In the genomic region with DNA sequence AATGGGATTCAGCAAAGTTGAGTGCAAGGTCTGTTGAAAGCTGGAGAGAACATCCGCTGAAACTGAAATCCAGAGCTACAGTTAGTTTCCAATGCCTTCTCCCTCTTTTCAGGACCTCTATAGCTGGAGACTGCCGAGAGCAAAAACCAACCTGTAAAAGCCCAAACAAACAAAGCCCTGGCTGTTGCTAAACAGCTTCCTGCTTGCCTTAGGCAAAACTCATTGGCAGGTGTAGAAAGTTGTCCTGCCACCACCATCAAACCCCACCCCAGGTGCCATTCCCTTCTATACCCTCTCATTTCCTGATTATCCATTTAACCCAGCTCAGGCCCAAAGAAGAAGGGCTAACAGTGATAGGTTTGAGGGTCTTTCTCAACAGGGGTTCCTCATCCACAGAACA, we compare ENCODE assay signal across 24 cellular contexts.
"Had no signal": no experiment of that assay in that cellular context is flagged by ENCODE, and none has a peak within 500 bp of the region (broad histone marks: within the 10 kb centered on the region; RNA-seq: fewer than 3 reads in every experiment).

No MANE protein-coding gene starts in this region.

- H3K9me3 Mint-ChIP-seq: activated B cell treated with CpG ODN at 0.5 μM for 24 hours; activated T-cell treated with anti-CD3 and anti-CD28 coated beads, Interleukin-2, amount 50 U/mL, for 4 hours had no signal

- DNase-seq: activated B cell treated with CpG ODN at 0.5 μM for 24 hours; activated CD4-positive, alpha-beta T cell treated with anti-CD3 and anti-CD28 coated beads for 36 hours; activated CD4-positive, alpha-beta T cell treated with anti-CD3 and anti-CD28 coated beads, Interleukin-2, amount 50 U/mL, for 4 hours; activated CD8-positive, alpha-beta memory T cell treated with anti-CD3 and anti-CD28 coated beads for 24 hours; activated CD8-positive, alpha-beta memory T cell treated with anti-CD3 and anti-CD28 coated beads, Interleukin-2, amount 50 U/mL, for 4 hours; activated naive CD4-positive, alpha-beta T cell treated with Interleukin-2 at 50 U/mL for 16 hours; activated naive CD8-positive, alpha-beta T cell treated with anti-CD3 and anti-CD28 coated beads for 36 hours; activated T-cell treated with anti-CD3 and anti-CD28 coated beads, Interleukin-2, amount 50 U/mL, for 4 hours; amniotic stem cell; effector CD8-positive, alpha-beta T cell; foreskin keratinocyte; left ventricle myocardium inferior; ovary; psoas muscle; stimulated activated CD4-positive, alpha-beta T cell treated with anti-CD3 and anti-CD28 coated beads, Interleukin-12 subunit alpha, Interleukin-12 subunit beta, amount 100 ng/mL, for 4 hours; stimulated activated CD4-positive, alpha-beta T cell treated with anti-CD3 and anti-CD28 coated beads, Interleukin-4, amount 100 ng/mL, for 4 hours; stimulated activated naive CD8-positive, alpha-beta T cell treated with anti-CD3 and anti-CD28 coated beads, Interleukin-15, amount 100 ng/mL, for 72 hours; T1000 had no signal

- H3K9me3 ChIP-seq: left ventricle myocardium inferior, neutrophil, ovary, psoas muscle, right atrium auricular region, tibial nerve had no signal

- H3K4me1 ChIP-seq: foreskin keratinocyte, left ventricle myocardium inferior, psoas muscle, right atrium auricular region, tibial nerve had no signal

- H3K36me3 ChIP-seq: ovary had no signal

- H3K27ac Mint-ChIP-seq: activated B cell treated with CpG ODN at 0.5 μM for 24 hours; activated CD4-positive, alpha-beta T cell treated with anti-CD3 and anti-CD28 coated beads for 36 hours; activated naive CD8-positive, alpha-beta T cell treated with anti-CD3 and anti-CD28 coated beads for 36 hours; nephron; stimulated activated naive CD8-positive, alpha-beta T cell treated with anti-CD3 and anti-CD28 coated beads, Interleukin-15, amount 100 ng/mL, for 72 hours; T-helper 1 cell treated with Interleukin-12 subunit alpha and Interleukin-12 subunit beta and Interleukin-4 antibody, amounts not matched to agents 30 μg/mL and 1 μg/mL, for 36 hours had no signal

- H3K4me3 Mint-ChIP-seq: activated B cell treated with CpG ODN at 0.5 μM for 24 hours; activated CD4-positive, alpha-beta T cell treated with anti-CD3 and anti-CD28 coated beads for 36 hours; activated naive CD8-positive, alpha-beta T cell treated with anti-CD3 and anti-CD28 coated beads for 36 hours; activated T-cell treated with anti-CD3 and anti-CD28 coated beads, Interleukin-2, amount 50 U/mL, for 4 hours; nephron; stimulated activated naive CD8-positive, alpha-beta T cell treated with anti-CD3 and anti-CD28 coated beads, Interleukin-15, amount 100 ng/mL, for 72 hours; T-helper 1 cell treated with Interleukin-12 subunit alpha and Interleukin-12 subunit beta and Interleukin-4 antibody, amounts not matched to agents 30 μg/mL and 1 μg/mL, for 36 hours had no signal

- H3K27me3 ChIP-seq: cardiac muscle cell, foreskin keratinocyte, neutrophil, ovary, right atrium auricular region, tibial nerve had no signal

- H3K27ac ChIP-seq: cardiac muscle cell, foreskin keratinocyte, left ventricle myocardium inferior, neutrophil, ovary, psoas muscle, right atrium auricular region, tibial nerve had no signal

- ATAC-seq: activated CD4-positive, alpha-beta T cell treated with anti-CD3 and anti-CD28 coated beads for 36 hours; activated T-cell treated with anti-CD3 and anti-CD28 coated beads, Interleukin-2, amount 50 U/mL, for 4 hours; foreskin keratinocyte; psoas muscle; stimulated activated naive CD8-positive, alpha-beta T cell treated with anti-CD3 and anti-CD28 coated beads, Interleukin-15, amount 100 ng/mL, for 72 hours had no signal

- H3K4me3 ChIP-seq: cardiac muscle cell, left ventricle myocardium inferior, ovary, psoas muscle, right atrium auricular region, tibial nerve had no signal

- H3K4me1 Mint-ChIP-seq: nephron had no signal
